1 cellular context compared by ENCODE assay signal in the genomic region with DNA sequence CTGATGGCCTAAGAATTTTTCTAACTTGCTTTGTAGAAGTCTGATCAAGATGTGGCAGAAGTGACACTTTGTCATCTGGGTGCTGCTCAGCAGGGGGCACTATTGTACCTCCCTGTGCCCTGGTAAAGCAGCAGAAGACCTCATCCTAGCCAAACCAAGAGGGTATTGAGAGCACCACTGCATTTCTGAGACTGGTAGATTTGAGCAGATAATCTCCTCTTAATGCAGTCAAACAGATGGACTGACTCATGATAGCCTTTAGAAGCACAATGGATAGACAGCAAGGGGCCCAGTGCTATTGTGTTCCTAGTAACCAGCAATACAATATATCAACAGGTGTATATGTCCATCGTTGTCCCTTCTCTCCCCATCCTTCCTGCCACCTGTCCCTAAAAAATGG.
TF ChIP-seq lines count a peak whose summit lies in the region.

No MANE protein-coding gene starts in this region.

TF ChIP-seq in HCT116, 20 proteins besides CTCF, POLR2A, EP300 and RAD21 (continued from another document):
- TF ChIP-seq YY1 (IDR thresholded peaks at IDR 0.05; ENCODE audit: extremely low read depth, insufficient replicate concordance, low read depth, low read length) (no peak), POLR2AphosphoS5 (IDR thresholded peaks at IDR 0.05; ENCODE audit: low read depth, low read length) (no peak), ATF3 (IDR thresholded peaks at IDR 0.05) (no peak), CEBPB (IDR thresholded peaks at IDR 0.05; ENCODE audit: low read depth) (no peak), TCF7L2 (IDR thresholded peaks at IDR 0.05; ENCODE audit: borderline replicate concordance, extremely low read depth, insufficient read depth, insufficient read length) (no peak), SRF (IDR thresholded peaks at IDR 0.05; ENCODE audit: low read depth) (no peak), ZFX (IDR thresholded peaks at IDR 0.05) (no peak)
